ENCODE assay signal across 8 cellular contexts in genomic region chr1:33612877-33613487, GRCh38.
A peak's percentile ranks its signal among the peaks of the same experiment; 100 is the strongest.
DNase-seq lines count a peak whose midpoint lies in the region; ATAC-seq and TF ChIP-seq lines count a peak whose summit lies in the region.

No MANE protein-coding gene starts in this region.

- H3K27me3 ChIP-seq in neuronal stem cell (ENCODE audit: control insufficient read depth in 3 of 3, insufficient read depth in 3 of 3, low read depth in 1 of 3, low read length in 3 of 3): peaks cover 0 to 24% (median 0%) of the 10 kb centered on the region in 3 experiments

- H3K4ac ChIP-seq in neuronal stem cell (ENCODE audit: low read length): no peak overlapping the region

- H3K4me2 ChIP-seq in neuronal stem cell (ENCODE audit: insufficient read depth, low read length, poor library complexity, severe bottlenecking): no peak overlapping the region

- DNase-seq in AG08396 (ENCODE audit: low spot score) (peak; percentile 80), NCI-H2029 treated with DMSO at 0.1 percent for 48 hours (lab: John Stamatoyannopoulos, UW) (peak; percentile 37), UCSD-AML1 (lab: John Stamatoyannopoulos, UW; ENCODE audit: unreplicated experiment) (peak; percentile 44), fibroblast of peridontal ligament (ENCODE audit: extremely low read depth) (peak; percentile 68), neuronal stem cell (ENCODE audit: low spot score) (peak; percentile 68), omental fat pad (ENCODE audit: low spot score) (no peak)

- H2BK5ac ChIP-seq in neuronal stem cell (ENCODE audit: low read length): no peak overlapping the region

- no peak overlapping the region for H2AFZ ChIP-seq in neuronal stem cell (ENCODE audit: low read length)

- no peaks in the 10 kb centered on the region for H3K4me1 ChIP-seq in neuronal stem cell (ENCODE audit: control insufficient read depth in 2 of 2, insufficient read depth in 1 of 2, low read depth in 1 of 2, low read length in 2 of 2)

- H4K8ac ChIP-seq in neuronal stem cell (ENCODE audit: low read depth, low read length): no peak overlapping the region

- no peaks in the 10 kb centered on the region for H3K36me3 ChIP-seq in neuronal stem cell (replicated peaks in 1 of 2; ENCODE audit: control insufficient read depth in 2 of 2, insufficient read depth in 2 of 2, low read length in 2 of 2)

- ATAC-seq in HG03469 (IDR thresholded peaks at IDR 0.05; ENCODE audit: unreplicated experiment) (no peak), omental fat pad (ENCODE audit: low FRiP score) (no peak)

- peak; percentile 90 for TF ChIP-seq CTCF in GM12873 (IDR thresholded peaks at IDR 0.05; ENCODE audit: insufficient read depth, low read depth, low read length, missing control alignments)
- peak in 1 of 3 donors; percentile 12 for TF ChIP-seq CTCF in omental fat pad (IDR thresholded peaks at IDR 0.05)

- H3K23ac ChIP-seq in neuronal stem cell (ENCODE audit: low read depth, low read length, poor library complexity): no peak overlapping the region

- no peaks in the 10 kb centered on the region for H3K79me1 ChIP-seq in neuronal stem cell (ENCODE audit: low read depth, low read length)

- H3K9me3 ChIP-seq in neuronal stem cell (replicated peaks in 1 of 2; ENCODE audit: control insufficient read depth in 2 of 2, insufficient read depth in 1 of 2, low read depth in 1 of 2, low read length in 2 of 2): no peaks in the 10 kb centered on the region

- H2BK15ac ChIP-seq in neuronal stem cell (ENCODE audit: low read length): no peak overlapping the region

- no peak overlapping the region for H3K9ac ChIP-seq in neuronal stem cell (ENCODE audit: low read depth, low read length, poor library complexity)

- H3K14ac ChIP-seq in neuronal stem cell (ENCODE audit: low read length): no peak overlapping the region

- no peak overlapping the region for H3K4me3 ChIP-seq in neuronal stem cell (ENCODE audit: low read length in 2 of 2)

- no peak overlapping the region for H2AK5ac ChIP-seq in neuronal stem cell (ENCODE audit: low read depth, low read length)

- H3K18ac ChIP-seq in neuronal stem cell (ENCODE audit: low read length): no peak overlapping the region

- no peak overlapping the region for H2BK12ac ChIP-seq in neuronal stem cell (ENCODE audit: low read length)

- no peak overlapping the region for H4K91ac ChIP-seq in neuronal stem cell (ENCODE audit: low read depth, low read length, poor library complexity)

- H2BK120ac ChIP-seq in neuronal stem cell (ENCODE audit: low read depth, low read length): no peak overlapping the region

- no peak overlapping the region for H3K27ac ChIP-seq in neuronal stem cell (replicated peaks; ENCODE audit: low read length)

- no CpG with 5 or more reads among the region's 11 CpGs for WGBS in neuronal stem cell (ENCODE audit: extremely low coverage in 2 of 2, insufficient read length in 2 of 2, insufficient replicate concordance in 1 of 2), 2 donors
